ENCODE assay signal across 8 cellular contexts in the genomic region with DNA sequence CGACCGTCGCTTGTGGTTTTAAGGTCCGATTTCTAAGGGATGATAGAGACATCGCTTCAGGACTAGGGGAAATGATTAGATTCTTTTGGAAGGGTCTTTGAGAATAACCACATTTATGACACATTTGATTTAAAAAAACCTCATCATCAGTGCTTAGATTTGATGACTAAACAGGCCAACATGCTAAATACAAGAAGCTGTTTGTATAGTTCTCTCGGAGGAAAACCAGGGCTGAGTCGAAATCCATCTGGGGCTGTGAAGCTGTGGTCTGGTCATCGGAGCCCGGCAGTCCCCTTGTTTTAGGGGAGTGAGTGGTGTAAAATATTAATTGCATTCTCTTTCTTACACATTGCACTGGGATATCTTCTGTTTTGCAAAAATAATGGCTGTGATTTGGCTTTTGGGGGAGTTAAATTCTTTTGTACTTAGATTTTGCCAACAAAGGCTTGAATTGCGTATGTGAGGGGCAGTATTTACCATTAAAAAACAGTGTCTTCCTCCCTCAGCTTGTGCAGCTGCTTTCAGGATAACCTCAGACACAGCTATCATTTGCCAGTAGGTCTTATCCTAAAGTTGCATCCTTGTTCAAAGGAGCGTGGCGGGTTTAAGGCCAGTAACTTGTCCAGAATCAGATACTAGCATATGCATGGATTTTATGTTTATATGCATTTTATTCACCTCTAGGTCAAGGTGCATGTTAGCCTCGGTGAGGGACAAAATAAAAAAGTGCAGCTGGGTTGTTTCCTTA. TPM values are rescaled to one million over a fixed set of nuclear protein-coding genes. Genes with fewer than 3 reads are reported as not detected.
A peak's percentile ranks its signal among the peaks of the same experiment; 100 is the strongest.
DNase-seq lines count a peak whose midpoint lies in the region; ATAC-seq and FAIRE-seq lines count a peak whose summit lies in the region.

No MANE protein-coding gene starts in this region.

- in situ Hi-C loops in G401 (cut with HindIII; ENCODE audit: low sequenced_read_pairs) = no loop called here
- in situ Hi-C loops in ACHN (cut with HindIII; ENCODE audit: low pct_ligation_motif_present, low pct_unique_long_range_greater_than_20kb, low sequenced_read_pairs) = no loop called here

- FAIRE-seq in HTR-8/SVneo (lab: Jason Lieb, UNC) = no peak

- no peaks in the 10 kb centered on the region for H3K9me3 ChIP-seq in iPS DF 6.9 (ENCODE audit: control insufficient read depth, insufficient read depth, low read length)

- peak overlapping the region; percentile 84 for H3K27ac Mint-ChIP-seq in activated T-helper 2 cell treated with anti-CD3 and anti-CD28 coated beads, Interferon-gamma antibody, Interleukin-2, Interleukin-4, amounts not matched to agents 10 μg/mL and 5 μg/mL and 100 μg/mL, durations not matched to agents 14 hours and 24 hours and 36 hours
- peak overlapping the region; percentile 96 for H3K27ac Mint-ChIP-seq in stimulated activated naive CD8-positive, alpha-beta T cell treated with anti-CD3 and anti-CD28 coated beads, Interleukin-15, Interleukin-2, amounts not matched to agents 100 ng/mL and 50 ng/mL, for 24 hours

- H3K36me3 ChIP-seq in iPS DF 6.9 (ENCODE audit: control insufficient read depth, insufficient read depth, low read length) = no peaks in the 10 kb centered on the region

- peaks cover 6% of the 10 kb centered on the region for H3K27me3 ChIP-seq in iPS DF 6.9 (ENCODE audit: control insufficient read depth, insufficient read depth, low read length)

- H3K4me1 ChIP-seq in iPS DF 6.9 (ENCODE audit: control insufficient read depth, insufficient read depth, low read length) = peaks cover 3% of the 10 kb centered on the region; the same call in 1 of the 2 replicates

- H3K4me3 ChIP-seq in iPS DF 6.9 (ENCODE audit: low read length) = peak overlapping the region; percentile 23; the same call in 1 of the 2 replicates

- no peaks in the 10 kb centered on the region for H3K27me3 Mint-ChIP-seq in activated T-helper 2 cell treated with anti-CD3 and anti-CD28 coated beads, Interferon-gamma antibody, Interleukin-2, Interleukin-4, amounts not matched to agents 10 μg/mL and 5 μg/mL and 100 μg/mL, durations not matched to agents 14 hours and 24 hours and 36 hours (ENCODE audit: low read depth)
- H3K27me3 Mint-ChIP-seq in stimulated activated naive CD8-positive, alpha-beta T cell treated with anti-CD3 and anti-CD28 coated beads, Interleukin-15, Interleukin-2, amounts not matched to agents 100 ng/mL and 50 ng/mL, for 24 hours = no peaks in the 10 kb centered on the region

- peak overlapping the region; percentile 96 for H3K4me3 Mint-ChIP-seq in activated T-helper 2 cell treated with anti-CD3 and anti-CD28 coated beads, Interferon-gamma antibody, Interleukin-2, Interleukin-4, amounts not matched to agents 10 μg/mL and 5 μg/mL and 100 μg/mL, durations not matched to agents 14 hours and 24 hours and 36 hours (ENCODE audit: low read depth)
- peak overlapping the region; percentile 88 for H3K4me3 Mint-ChIP-seq in stimulated activated naive CD8-positive, alpha-beta T cell treated with anti-CD3 and anti-CD28 coated beads, Interleukin-15, Interleukin-2, amounts not matched to agents 100 ng/mL and 50 ng/mL, for 24 hours

- intact Hi-C loops in activated T-helper 2 cell treated with anti-CD3 and anti-CD28 coated beads, Interferon-gamma antibody, Interleukin-2, Interleukin-4, amounts not matched to agents 10 μg/mL and 5 μg/mL and 100 μg/mL, durations not matched to agents 14 hours and 24 hours and 36 hours (cut with micrococcal nuclease) = loop anchor here (1.0 to 5.0 kb wide), 2 partner anchors 14 to 116 kb away; no protein-coding TSS in a partner anchor

- peaks cover 22% of the 10 kb centered on the region for H3K36me3 Mint-ChIP-seq in activated T-helper 2 cell treated with anti-CD3 and anti-CD28 coated beads, Interferon-gamma antibody, Interleukin-2, Interleukin-4, amounts not matched to agents 10 μg/mL and 5 μg/mL and 100 μg/mL, durations not matched to agents 14 hours and 24 hours and 36 hours (ENCODE audit: low read depth)
- H3K36me3 Mint-ChIP-seq in stimulated activated naive CD8-positive, alpha-beta T cell treated with anti-CD3 and anti-CD28 coated beads, Interleukin-15, Interleukin-2, amounts not matched to agents 100 ng/mL and 50 ng/mL, for 24 hours (ENCODE audit: low read depth) = peaks cover 13% of the 10 kb centered on the region

- no CpG with 5 or more reads among the region's 13 CpGs for WGBS in iPS DF 6.9 (ENCODE audit: insufficient coverage, insufficient read length)

- no peak overlapping the region for H3K27ac ChIP-seq in iPS DF 6.9 (ENCODE audit: low read length)

- peaks cover 9% of the 10 kb centered on the region for H3K9me3 Mint-ChIP-seq in activated T-helper 2 cell treated with anti-CD3 and anti-CD28 coated beads, Interferon-gamma antibody, Interleukin-2, Interleukin-4, amounts not matched to agents 10 μg/mL and 5 μg/mL and 100 μg/mL, durations not matched to agents 14 hours and 24 hours and 36 hours
- peaks cover 3% of the 10 kb centered on the region for H3K9me3 Mint-ChIP-seq in stimulated activated naive CD8-positive, alpha-beta T cell treated with anti-CD3 and anti-CD28 coated beads, Interleukin-15, Interleukin-2, amounts not matched to agents 100 ng/mL and 50 ng/mL, for 24 hours

- H3K4me1 Mint-ChIP-seq in activated T-helper 2 cell treated with anti-CD3 and anti-CD28 coated beads, Interferon-gamma antibody, Interleukin-2, Interleukin-4, amounts not matched to agents 10 μg/mL and 5 μg/mL and 100 μg/mL, durations not matched to agents 14 hours and 24 hours and 36 hours (ENCODE audit: low read depth) = peaks cover 53% of the 10 kb centered on the region
- peaks cover 38% of the 10 kb centered on the region for H3K4me1 Mint-ChIP-seq in stimulated activated naive CD8-positive, alpha-beta T cell treated with anti-CD3 and anti-CD28 coated beads, Interleukin-15, Interleukin-2, amounts not matched to agents 100 ng/mL and 50 ng/mL, for 24 hours (ENCODE audit: low read depth)

- DNase-seq in G401 (ENCODE audit: low spot score) (peak; percentile 57), iPS DF 6.9 (ENCODE audit: low read depth, low spot score) (no peak), HTR-8/SVneo (ENCODE audit: insufficient read length, low spot score) (no peak), ACHN (no peak)
- no peak for DNase-seq in activated T-helper 2 cell treated with anti-CD3 and anti-CD28 coated beads, Interferon-gamma antibody, Interleukin-2, Interleukin-4, amounts not matched to agents 10 μg/mL and 5 μg/mL and 100 μg/mL, durations not matched to agents 14 hours and 24 hours and 36 hours (ENCODE audit: low spot score)

- ATAC-seq in HG02885 (IDR thresholded peaks at IDR 0.05; ENCODE audit: poor library complexity, unreplicated experiment) (peak; percentile 24), HG02870 (IDR thresholded peaks at IDR 0.05; ENCODE audit: unreplicated experiment) (no peak)

RNA-seq across cellular contexts. Expression of gene GNG2, which starts 0.6 kb away (rescaled TPM):
- not detected in 2 replicates for total RNA-seq in G401 (2014; rRNA removed; shearing (Covaris generic))
- 120 and 128 TPM in 2 replicates for total RNA-seq in activated T-helper 2 cell treated with anti-CD3 and anti-CD28 coated beads, Interferon-gamma antibody, Interleukin-2, Interleukin-4, amounts not matched to agents 10 μg/mL and 5 μg/mL and 100 μg/mL, durations not matched to agents 14 hours and 24 hours and 36 hours

Comparison
In these comparisons a context has a peak if more than half of its experiments do, and no peak if none do; other contexts are left out.
1. RNA of gene GNG2, which starts 0.6 kb away (total RNA-seq): 120 to 128 TPM in activated T-helper 2 cell treated with anti-CD3 and anti-CD28 coated beads, Interferon-gamma antibody, Interleukin-2, Interleukin-4, amounts not matched to agents 10 μg/mL and 5 μg/mL and 100 μg/mL, durations not matched to agents 14 hours and 24 hours and 36 hours; not detected in G401; every median in the first group is over 100 times any median in the second.